10 cellular contexts compared by ENCODE assay signal in the genomic region with DNA sequence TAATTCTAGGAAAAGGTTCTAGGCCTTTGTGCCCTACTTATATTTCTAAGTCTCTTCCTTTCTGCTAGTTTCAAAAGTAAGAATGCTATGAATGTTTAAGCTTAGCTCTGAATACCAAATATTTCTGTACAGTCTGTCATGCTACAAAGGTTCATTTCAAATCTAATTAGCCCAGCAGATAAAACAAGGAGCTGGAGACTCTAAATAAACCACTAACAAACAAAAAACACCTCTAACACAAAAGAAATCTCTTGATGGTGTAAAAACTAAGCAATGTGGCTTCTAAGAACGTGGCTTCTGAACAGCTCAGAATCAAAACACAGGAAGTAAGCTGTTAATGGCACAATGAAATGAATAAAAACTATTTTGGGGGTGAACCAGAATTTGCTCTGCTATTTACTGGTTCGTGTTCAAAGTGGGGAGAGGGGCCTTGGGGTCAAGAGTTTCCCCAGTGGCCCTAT.
DNase-seq lines count a peak whose midpoint lies in the region.
"Had no signal": no experiment of that assay in that cellular context is flagged by ENCODE, and none has a peak within 500 bp of the region (broad histone marks: within the 10 kb centered on the region; RNA-seq: fewer than 3 reads in every experiment).

No MANE protein-coding gene starts in this region.

- peaks cover 20% of the 10 kb centered on the region for H3K4me1 ChIP-seq in thymus (ENCODE audit: control insufficient read depth, insufficient read depth, low read length)

- peak overlapping the region; percentile 60 for H3K4me3 Mint-ChIP-seq in activated naive CD4-positive, alpha-beta T cell treated with anti-CD3 and anti-CD28 coated beads for 36 hours
- H3K4me3 Mint-ChIP-seq in activated CD4-positive, alpha-beta memory T cell treated with anti-CD3 and anti-CD28 coated beads, Interleukin-2, amount 10 ng/mL, durations not matched to agents 7 days and 5 days = peak overlapping the region; percentile 72
- H3K4me3 Mint-ChIP-seq in immature natural killer cell = peak overlapping the region; percentile 62 to 85 (median 84)

- no peaks in the 10 kb centered on the region for H3K36me3 Mint-ChIP-seq in activated naive CD4-positive, alpha-beta T cell treated with anti-CD3 and anti-CD28 coated beads for 36 hours (ENCODE audit: low read depth)
- H3K36me3 Mint-ChIP-seq in activated CD4-positive, alpha-beta memory T cell treated with anti-CD3 and anti-CD28 coated beads, Interleukin-2, amount 10 ng/mL, durations not matched to agents 7 days and 5 days (ENCODE audit: low read depth) = no peaks in the 10 kb centered on the region
- H3K36me3 Mint-ChIP-seq in immature natural killer cell = no peaks in the 10 kb centered on the region

- CTCF ChIA-PET in activated naive CD4-positive, alpha-beta T cell treated with anti-CD3 and anti-CD28 coated beads for 36 hours (lab: Charles Lee) = interaction anchor here (0.6 to 2.0 kb wide), 13 partner anchors 8 to 120 kb away, joined by 3 to 9 read pairs (median 4); no protein-coding TSS in a partner anchor
- CTCF ChIA-PET in activated CD4-positive, alpha-beta memory T cell treated with anti-CD3 and anti-CD28 coated beads, Interleukin-2, amount 10 ng/mL, durations not matched to agents 7 days and 5 days (lab: Charles Lee) = interaction anchor here (0.6 to 2.9 kb wide), 22 partner anchors 9 to 306 kb away, joined by 3 to 29 read pairs (median 3); no protein-coding TSS in a partner anchor

- intact Hi-C loops in activated naive CD4-positive, alpha-beta T cell treated with anti-CD3 and anti-CD28 coated beads for 36 hours (cut with micrococcal nuclease) = loop anchor here (1.0 to 2.0 kb wide), 2 partner anchors 28 to 71 kb away; no protein-coding TSS in a partner anchor

- H3K4me1 Mint-ChIP-seq in activated naive CD4-positive, alpha-beta T cell treated with anti-CD3 and anti-CD28 coated beads for 36 hours (ENCODE audit: low read depth) = peaks cover 46% of the 10 kb centered on the region
- H3K4me1 Mint-ChIP-seq in activated CD4-positive, alpha-beta memory T cell treated with anti-CD3 and anti-CD28 coated beads, Interleukin-2, amount 10 ng/mL, durations not matched to agents 7 days and 5 days = peaks cover 56% of the 10 kb centered on the region
- peaks cover 47 to 55% of the 10 kb centered on the region in 2 donors for H3K4me1 Mint-ChIP-seq in immature natural killer cell

- H3K9me3 Mint-ChIP-seq in activated naive CD4-positive, alpha-beta T cell treated with anti-CD3 and anti-CD28 coated beads for 36 hours = no peaks in the 10 kb centered on the region
- no peaks in the 10 kb centered on the region for H3K9me3 Mint-ChIP-seq in activated CD4-positive, alpha-beta memory T cell treated with anti-CD3 and anti-CD28 coated beads, Interleukin-2, amount 10 ng/mL, durations not matched to agents 7 days and 5 days
- H3K9me3 Mint-ChIP-seq in immature natural killer cell = no peaks in the 10 kb centered on the region

- H3K27me3 Mint-ChIP-seq in activated naive CD4-positive, alpha-beta T cell treated with anti-CD3 and anti-CD28 coated beads for 36 hours (ENCODE audit: low read depth) = no peaks in the 10 kb centered on the region
- peaks cover 3% of the 10 kb centered on the region for H3K27me3 Mint-ChIP-seq in activated CD4-positive, alpha-beta memory T cell treated with anti-CD3 and anti-CD28 coated beads, Interleukin-2, amount 10 ng/mL, durations not matched to agents 7 days and 5 days
- peaks cover 4 to 7% (median 4%) of the 10 kb centered on the region in 3 donors for H3K27me3 Mint-ChIP-seq in immature natural killer cell (ENCODE audit: low read depth in 3 of 3)

- H3K9me3 ChIP-seq in thymus (ENCODE audit: control insufficient read depth) = no peaks in the 10 kb centered on the region
- H3K9me3 ChIP-seq: BE2C, psoas muscle had no signal

- H3K27ac ChIP-seq in thymus (ENCODE audit: low read depth) = peak overlapping the region; percentile 92
- H3K27ac ChIP-seq: psoas muscle had no signal

- DNase-seq in activated naive CD4-positive, alpha-beta T cell treated with anti-CD3 and anti-CD28 coated beads for 36 hours = no peak
- no peak for DNase-seq in activated naive CD4-positive, alpha-beta T cell treated with Interleukin-2 at 50 U/mL for 16 hours
- no peak for DNase-seq in activated CD4-positive, alpha-beta memory T cell treated with anti-CD3 and anti-CD28 coated beads, Interleukin-2, amount 10 ng/mL, durations not matched to agents 7 days and 5 days
- DNase-seq in immature natural killer cell = peak; percentile 20 to 39 (median 38)
- no peak for DNase-seq in SKM-1 (lab: John Stamatoyannopoulos, UW; ENCODE audit: unreplicated experiment)
- DNase-seq in COR-L47 (lab: John Stamatoyannopoulos, UW) = no peak
- no peak for DNase-seq in NCI-H1092 treated with DMSO at 0.1 percent for 48 hours (lab: John Stamatoyannopoulos, UW)
- DNase-seq: BE2C, psoas muscle had no signal

- H3K27me3 ChIP-seq in thymus (ENCODE audit: control insufficient read depth, insufficient read depth) = no peaks in the 10 kb centered on the region
- H3K27me3 ChIP-seq: BE2C had no signal

- peak overlapping the region; percentile 14 for H3K4me3 ChIP-seq in thymus (ENCODE audit: low read length)
- H3K4me3 ChIP-seq: psoas muscle had no signal

- WGBS in thymus = 3% methylated on average over 2 of the region's 2 CpGs

- H3K36me3 ChIP-seq in thymus (ENCODE audit: control insufficient read depth, insufficient read depth) = no peaks in the 10 kb centered on the region
- H3K36me3 ChIP-seq: BE2C had no signal

- POLR2A ChIA-PET in activated CD4-positive, alpha-beta memory T cell treated with anti-CD3 and anti-CD28 coated beads, Interleukin-2, amount 10 ng/mL, durations not matched to agents 7 days and 5 days (lab: Charles Lee) = interaction anchor here (0.6 to 3.8 kb wide), 24 partner anchors 11 to 297 kb away, joined by 3 to 28 read pairs (median 7); a partner anchor contains a TSS

- peak overlapping the region; percentile 77 for H3K27ac Mint-ChIP-seq in activated naive CD4-positive, alpha-beta T cell treated with anti-CD3 and anti-CD28 coated beads for 36 hours
- H3K27ac Mint-ChIP-seq in activated CD4-positive, alpha-beta memory T cell treated with anti-CD3 and anti-CD28 coated beads, Interleukin-2, amount 10 ng/mL, durations not matched to agents 7 days and 5 days = peak overlapping the region; percentile 97
- H3K27ac Mint-ChIP-seq in immature natural killer cell = peak overlapping the region; percentile 91 to 96 (median 95)

Comparison
In these comparisons a context has a peak if more than half of its experiments do, and no peak if none do; other contexts are left out.
1. DNase-seq: peak in immature natural killer cell (3 of 3); none in activated naive CD4-positive, alpha-beta T cell treated with anti-CD3 and anti-CD28 coated beads for 36 hours (single experiment), activated naive CD4-positive, alpha-beta T cell treated with Interleukin-2 at 50 U/mL for 16 hours (single experiment), activated CD4-positive, alpha-beta memory T cell treated with anti-CD3 and anti-CD28 coated beads, Interleukin-2, amount 10 ng/mL, durations not matched to agents 7 days and 5 days (single experiment), SKM-1 (single experiment), COR-L47 (single experiment) and NCI-H1092 treated with DMSO at 0.1 percent for 48 hours (single experiment).
2. Peak in every context shown above with its lines, with median percentiles within 50 percentile points of each other: H3K27ac Mint-ChIP-seq and H3K4me3 Mint-ChIP-seq.